In genomic region chr10:81995254-81995653, GRCh38 we compare ENCODE assay signal across 2 cellular contexts.
TF ChIP-seq lines count a peak whose summit lies in the region.

No MANE protein-coding gene starts in this region.

TF ChIP-seq in GM23338, 12 proteins besides CTCF, POLR2A, EP300 and RAD21 (continued from another document):
- no peak for TF ChIP-seq REST (IDR thresholded peaks at IDR 0.05; ENCODE audit: unreplicated experiment)
- TF ChIP-seq EZH2 (IDR thresholded peaks at IDR 0.05; ENCODE audit: low read depth, unreplicated experiment) = no peak
- TF ChIP-seq CREB1 (CRISPR knock-in tag; IDR thresholded peaks at IDR 0.05; ENCODE audit: low read depth) = no peak
- no peak for TF ChIP-seq ETS1 (IDR thresholded peaks at IDR 0.05)
- TF ChIP-seq ZNF114 (CRISPR knock-in tag; IDR thresholded peaks at IDR 0.05) = no peak
- TF ChIP-seq POLR2AphosphoS5 (IDR thresholded peaks at IDR 0.05; ENCODE audit: low read depth) = no peak
- TF ChIP-seq ZNF462 (CRISPR knock-in tag; IDR thresholded peaks at IDR 0.05) = no peak
- no peak for TF ChIP-seq NANOG (IDR thresholded peaks at IDR 0.05; ENCODE audit: borderline replicate concordance)
- TF ChIP-seq ZNF331 (CRISPR knock-in tag; IDR thresholded peaks at IDR 0.05; ENCODE audit: low read depth) = no peak
TF ChIP-seq in GM23338: peak in this region for 0.

TF ChIP-seq in SK-N-SH, 30 proteins besides CTCF, POLR2A, EP300 and RAD21 (continued from another document):
- TF ChIP-seq ZBTB33 (IDR thresholded peaks at IDR 0.05; ENCODE audit: borderline replicate concordance, low read depth) (no peak), CHD2 (IDR thresholded peaks at IDR 0.05; ENCODE audit: low read length, partially characterized antibody) (no peak)
